Comparison of ENCODE assay signal across 37 cellular contexts in the genomic region with DNA sequence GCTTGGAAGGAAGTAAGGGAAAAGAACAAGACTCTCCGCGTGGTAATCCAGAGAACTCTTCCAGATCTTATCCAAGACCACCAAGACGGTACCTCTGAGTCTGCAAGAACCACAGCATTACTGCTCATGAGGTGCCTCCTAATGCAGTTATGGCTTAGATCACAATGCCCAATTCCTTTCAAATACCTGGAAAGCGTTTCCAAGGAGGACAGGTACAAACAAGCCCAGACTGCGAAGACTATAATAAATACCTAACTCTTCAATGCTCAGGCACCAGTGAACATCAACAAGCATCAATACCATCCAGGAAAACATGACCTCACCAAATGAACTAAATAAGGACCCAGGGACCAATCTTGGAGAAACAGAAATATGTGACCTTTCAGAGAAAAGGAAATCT.
"Had no signal": no experiment of that assay in that cellular context is flagged by ENCODE, and none has a peak within 500 bp of the region (broad histone marks: within the 10 kb centered on the region; RNA-seq: fewer than 3 reads in every experiment).

No MANE protein-coding gene starts in this region.

- H3K9me3 Mint-ChIP-seq: activated CD4-positive, alpha-beta memory T cell treated with anti-CD3 and anti-CD28 coated beads, Interleukin-2, amount 10 ng/mL, durations not matched to agents 7 days and 5 days; activated naive CD4-positive, alpha-beta T cell treated with anti-CD3 and anti-CD28 coated beads, Interleukin-2, amount 10 ng/mL, durations not matched to agents 7 days and 5 days had no signal

- H3K9me3 ChIP-seq: Peyer's patch had no signal

- H3K27ac ChIP-seq: KMS-11, Peyer's patch, VCaP had no signal

- H3K4me2 ChIP-seq: KMS-11 had no signal

- H3K27ac Mint-ChIP-seq: activated B cell treated with CpG ODN at 0.5 μM for 24 hours; activated CD4-positive, alpha-beta memory T cell treated with anti-CD3 and anti-CD28 coated beads, Interleukin-2, amount 10 ng/mL, durations not matched to agents 7 days and 5 days; activated CD8-positive, alpha-beta memory T cell treated with anti-CD3 and anti-CD28 coated beads, Interleukin-2, amount 10 ng/mL, durations not matched to agents 7 days and 5 days; activated naive CD4-positive, alpha-beta T cell treated with anti-CD3 and anti-CD28 coated beads, Interleukin-2, amount 10 ng/mL, durations not matched to agents 7 days and 5 days; activated naive CD8-positive, alpha-beta T cell; activated naive CD8-positive, alpha-beta T cell treated with anti-CD3 and anti-CD28 coated beads, Interleukin-2, amount 50 U/mL, for 24 hours had no signal

- DNase-seq: activated B cell treated with CpG ODN at 0.5 μM for 24 hours; activated CD4-positive, alpha-beta memory T cell treated with anti-CD3 and anti-CD28 coated beads, Interleukin-2, amount 10 ng/mL, durations not matched to agents 7 days and 5 days; activated CD4-positive, alpha-beta T cell treated with anti-CD3 and anti-CD28 coated beads for 4 hours; activated CD4-positive, CD25-positive, alpha-beta regulatory T cell treated with anti-CD3 and anti-CD28 coated beads, Interleukin-2, amount 50 U/mL, for 72 hours; activated CD8-positive, alpha-beta memory T cell treated with anti-CD3 and anti-CD28 coated beads for 24 hours; activated CD8-positive, alpha-beta memory T cell treated with anti-CD3 and anti-CD28 coated beads, Interleukin-2, amount 10 ng/mL, durations not matched to agents 7 days and 5 days; activated CD8-positive, alpha-beta memory T cell treated with anti-CD3 and anti-CD28 coated beads, Interleukin-2, amount 50 U/mL, for 48 hours; activated effector memory CD4-positive, alpha-beta T cell treated with Interleukin-2 at 50 U/mL for 16 hours; activated naive CD4-positive, alpha-beta T cell treated with anti-CD3 and anti-CD28 coated beads, Interleukin-2, amount 10 ng/mL, durations not matched to agents 7 days and 5 days; activated naive CD8-positive, alpha-beta T cell treated with anti-CD3 and anti-CD28 coated beads, Interleukin-2, amount 50 U/mL, for 24 hours; activated T-cell treated with anti-CD3 and anti-CD28 coated beads, Interleukin-2, amount 50 U/mL, for 48 hours; anterior cingulate cortex; caudate nucleus; cerebellar nuclear complex; MM.1S; MV-4-11; NCI-H1092; NCI-H1436 treated with DMSO at 0.1 percent for 48 hours; NCI-H1694 treated with DMSO at 0.1 percent for 48 hours; NCI-H2029; NCI-H2171 treated with DMSO at 0.1 percent for 48 hours; NCI-H2227 treated with DMSO at 0.1 percent for 48 hours; NCI-H446; NCI-H524 treated with DMSO at 0.1 percent for 48 hours; NK-92 treated with Interleukin-12 subunit alpha and Interleukin-12 subunit beta, amount 100 ng/mL, for 24 hours; PC-3; Peyer's patch; RPMI8226; SIG-M5; SW 1271; T-helper 1 cell; T-helper 2 cell; T-helper 9 cell had no signal

- H3K4me1 Mint-ChIP-seq: activated B cell treated with CpG ODN at 0.5 μM for 24 hours; activated CD4-positive, alpha-beta memory T cell treated with anti-CD3 and anti-CD28 coated beads, Interleukin-2, amount 10 ng/mL, durations not matched to agents 7 days and 5 days; activated CD8-positive, alpha-beta memory T cell treated with anti-CD3 and anti-CD28 coated beads, Interleukin-2, amount 10 ng/mL, durations not matched to agents 7 days and 5 days; activated naive CD4-positive, alpha-beta T cell treated with anti-CD3 and anti-CD28 coated beads, Interleukin-2, amount 10 ng/mL, durations not matched to agents 7 days and 5 days; activated naive CD8-positive, alpha-beta T cell treated with anti-CD3 and anti-CD28 coated beads, Interleukin-2, amount 50 U/mL, for 24 hours had no signal

- H3K36me3 ChIP-seq: Peyer's patch had no signal

- ATAC-seq: activated CD8-positive, alpha-beta memory T cell treated with anti-CD3 and anti-CD28 coated beads, Interleukin-2, amount 10 ng/mL, durations not matched to agents 7 days and 5 days; activated naive CD8-positive, alpha-beta T cell treated with anti-CD3 and anti-CD28 coated beads, Interleukin-2, amount 50 U/mL, for 24 hours; PC-3; Right ventricle myocardium inferior had no signal

- H3K9ac ChIP-seq: KMS-11 had no signal

- H3K27me3 ChIP-seq: Peyer's patch had no signal

- H3K27me3 Mint-ChIP-seq: activated B cell treated with CpG ODN at 0.5 μM for 24 hours had no signal

- H3K4me3 ChIP-seq: Peyer's patch had no signal

- H3K4me1 ChIP-seq: Peyer's patch had no signal

- H3K36me3 Mint-ChIP-seq: activated CD8-positive, alpha-beta memory T cell treated with anti-CD3 and anti-CD28 coated beads, Interleukin-2, amount 10 ng/mL, durations not matched to agents 7 days and 5 days; activated naive CD4-positive, alpha-beta T cell treated with anti-CD3 and anti-CD28 coated beads, Interleukin-2, amount 10 ng/mL, durations not matched to agents 7 days and 5 days had no signal

- H3K4me3 Mint-ChIP-seq: activated B cell treated with CpG ODN at 0.5 μM for 24 hours; activated CD4-positive, alpha-beta memory T cell treated with anti-CD3 and anti-CD28 coated beads, Interleukin-2, amount 10 ng/mL, durations not matched to agents 7 days and 5 days; activated CD8-positive, alpha-beta memory T cell treated with anti-CD3 and anti-CD28 coated beads, Interleukin-2, amount 10 ng/mL, durations not matched to agents 7 days and 5 days; activated naive CD4-positive, alpha-beta T cell treated with anti-CD3 and anti-CD28 coated beads, Interleukin-2, amount 10 ng/mL, durations not matched to agents 7 days and 5 days; activated naive CD8-positive, alpha-beta T cell; activated naive CD8-positive, alpha-beta T cell treated with anti-CD3 and anti-CD28 coated beads, Interleukin-2, amount 50 U/mL, for 24 hours had no signal
